ENCODE assay signal across 15 cellular contexts in the genomic region with DNA sequence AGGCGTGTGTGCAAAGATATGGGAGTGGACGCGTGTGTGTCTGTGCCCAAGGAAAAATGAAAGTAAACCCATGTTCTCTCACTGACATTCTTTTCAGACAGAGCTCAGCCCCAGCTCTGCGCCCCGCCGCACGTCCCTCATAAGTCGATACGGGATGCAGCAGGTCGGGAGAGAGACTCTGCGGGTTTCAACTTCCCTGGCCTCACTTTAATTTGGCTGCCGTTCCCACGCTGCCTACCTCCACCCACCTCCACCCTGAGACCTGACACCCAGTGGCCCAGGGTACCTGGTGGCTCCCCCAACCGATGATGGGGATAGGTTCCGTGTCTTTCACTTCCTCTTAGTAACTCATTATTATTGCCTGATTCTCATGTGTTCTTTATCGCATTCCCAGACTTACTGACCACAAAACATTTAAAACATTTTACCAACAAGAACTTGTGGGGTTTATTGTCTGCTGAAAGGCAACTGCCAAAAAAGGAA. TPM values are rescaled to one million over a fixed set of nuclear protein-coding genes. Genes with fewer than 3 reads are reported as not detected.
DNase-seq lines count a peak whose midpoint lies in the region; ATAC-seq and TF ChIP-seq lines count a peak whose summit lies in the region.
"Had no signal": no experiment of that assay in that cellular context is flagged by ENCODE, and none has a peak within 500 bp of the region (broad histone marks: within the 10 kb centered on the region; RNA-seq: fewer than 3 reads in every experiment).

No MANE protein-coding gene starts in this region.

- intact Hi-C loops in Panc1 (cut with micrococcal nuclease; ENCODE audit: unreplicated experiment) = loop anchor here (5.0 kb wide), 1 partner anchor 629 kb away; no protein-coding TSS in a partner anchor
- intact Hi-C loops in CD4-positive, alpha-beta T cell (cut with DNase I, micrococcal nuclease) = no loop called here

- H3K9me3 ChIP-seq in Panc1 (ENCODE audit: control insufficient read depth, insufficient read depth, low read depth, low read length) (no peaks in the 10 kb centered on the region), skeletal muscle tissue (ENCODE audit: control insufficient read depth in 3 of 3, low read length in 3 of 3) (no peaks in the 10 kb centered on the region)
- H3K9me3 ChIP-seq in CD4-positive, alpha-beta T cell (ENCODE audit: control insufficient read depth, low read length) = no peaks in the 10 kb centered on the region
- H3K9me3 ChIP-seq: sigmoid colon had no signal

- ATAC-seq in Panc1 = peak; percentile 52; the same call in 1 of the 2 replicates
- no peak for ATAC-seq in CD4-positive, alpha-beta T cell (ENCODE audit: poor library complexity)
- ATAC-seq: CD8-positive, alpha-beta T cell; natural killer cell treated with Interleukin-12 subunit alpha and Interleukin-12 subunit beta and Interleukin-15 and Interleukin-18, amount 100 ng/mL, for 72 hours had no signal

- H3K27me3 ChIP-seq in Panc1 (ENCODE audit: control insufficient read depth, insufficient read depth, low read length) (no peaks in the 10 kb centered on the region), skeletal muscle tissue (ENCODE audit: control insufficient read depth in 3 of 3, insufficient read depth in 3 of 3, low read length in 3 of 3) (peaks cover 20 to 25% (median 22%) of the 10 kb centered on the region in 3 donors)
- peaks cover 46% of the 10 kb centered on the region for H3K27me3 ChIP-seq in CD4-positive, alpha-beta T cell (ENCODE audit: control insufficient read depth, insufficient read depth, low read length)

- H3K27ac Mint-ChIP-seq in CD4-positive, alpha-beta T cell = no peak overlapping the region
- H3K27ac Mint-ChIP-seq: CD8-positive, alpha-beta T cell; natural killer cell treated with Interleukin-12 subunit alpha and Interleukin-12 subunit beta and Interleukin-15 and Interleukin-18, amount 100 ng/mL, for 72 hours had no signal

- H3K9me3 Mint-ChIP-seq in CD4-positive, alpha-beta T cell = no peaks in the 10 kb centered on the region
- H3K9me3 Mint-ChIP-seq: CD8-positive, alpha-beta T cell; natural killer cell treated with Interleukin-12 subunit alpha and Interleukin-12 subunit beta and Interleukin-15 and Interleukin-18, amount 100 ng/mL, for 72 hours had no signal

- CTCF ChIA-PET in Panc1 (lab: Charles Lee) = no interaction called here
- CTCF ChIA-PET in CD4-positive, alpha-beta T cell (lab: Charles Lee) = no interaction called here

- no peaks in the 10 kb centered on the region for H3K4me1 Mint-ChIP-seq in CD4-positive, alpha-beta T cell (ENCODE audit: low read depth)

- POLR2A ChIA-PET in Panc1 (lab: Charles Lee) = no interaction called here
- POLR2A ChIA-PET in CD4-positive, alpha-beta T cell (lab: Charles Lee) = no interaction called here

- no peaks in the 10 kb centered on the region for H3K36me3 Mint-ChIP-seq in CD4-positive, alpha-beta T cell (ENCODE audit: low read depth)
- H3K36me3 Mint-ChIP-seq: CD8-positive, alpha-beta T cell; natural killer cell treated with Interleukin-12 subunit alpha and Interleukin-12 subunit beta and Interleukin-15 and Interleukin-18, amount 100 ng/mL, for 72 hours had no signal

- H3K9ac ChIP-seq in skeletal muscle tissue (ENCODE audit: low read depth in 1 of 3, low read length in 3 of 3) = no peak overlapping the region

- H3K4me3 ChIP-seq in Panc1 (ENCODE audit: low read depth in 2 of 2, low read length in 2 of 2) (peak overlapping the region; percentile 24 to 48), foreskin fibroblast (ENCODE audit: low read depth in 1 of 2, low read length in 2 of 2) (peak overlapping the region; percentile 52 to 61), skeletal muscle tissue (ENCODE audit: low read length in 3 of 3) (peak overlapping the region in 2 of 3 donors; percentile 31 to 38)
- H3K4me3 ChIP-seq: sigmoid colon had no signal

- peaks cover 80% of the 10 kb centered on the region for H3K27me3 Mint-ChIP-seq in CD4-positive, alpha-beta T cell

- H3K27ac ChIP-seq in Panc1 (ENCODE audit: low read length) = no peak overlapping the region
- no peak overlapping the region for H3K27ac ChIP-seq in skeletal muscle tissue (ENCODE audit: low read depth, low read length)
- no peak overlapping the region for H3K27ac ChIP-seq in CD4-positive, alpha-beta T cell (ENCODE audit: low read depth, low read length)
- H3K27ac ChIP-seq: sigmoid colon had no signal

- no peak overlapping the region for H3K4me3 Mint-ChIP-seq in CD4-positive, alpha-beta T cell
- H3K4me3 Mint-ChIP-seq: CD8-positive, alpha-beta T cell; natural killer cell treated with Interleukin-12 subunit alpha and Interleukin-12 subunit beta and Interleukin-15 and Interleukin-18, amount 100 ng/mL, for 72 hours had no signal

- DNase-seq in ELR (ENCODE audit: low read depth) = peak; percentile 47
- no peak for DNase-seq in Panc1 (ENCODE audit: low read depth, low spot score)
- peak in 1 of 2 donors; percentile 53 for DNase-seq in foreskin fibroblast
- DNase-seq in NCI-H345 (lab: John Stamatoyannopoulos, UW) = no peak
- no peak for DNase-seq in CD4-positive, alpha-beta T cell
- DNase-seq in COLO668 (lab: John Stamatoyannopoulos, UW; ENCODE audit: unreplicated experiment) = no peak
- DNase-seq in midbrain (lab: John Stamatoyannopoulos, UW) = no peak
- DNase-seq: amygdala; CD8-positive, alpha-beta T cell; effector CD4-positive, alpha-beta T cell; MM.1S; sigmoid colon; SW 1271 had no signal

- in situ Hi-C loops in Panc1 (cut with HindIII; ENCODE audit: low pct_unique_long_range_greater_than_20kb, low sequenced_read_pairs) = no loop called here

- H3K4me1 ChIP-seq in Panc1 (ENCODE audit: control insufficient read depth, insufficient read depth, low read length) (no peaks in the 10 kb centered on the region), skeletal muscle tissue (ENCODE audit: control insufficient read depth in 3 of 3, insufficient read depth in 3 of 3, low read length in 3 of 3) (no peaks in the 10 kb centered on the region)
- H3K4me1 ChIP-seq: sigmoid colon had no signal

- no TSS peak for BruUV-seq in Panc1 (replicated peaks; lab: Mats Ljungman, UMichigan)

- no peaks in the 10 kb centered on the region for H3K36me3 ChIP-seq in Panc1 (ENCODE audit: control insufficient read depth, insufficient read depth, low read length)
- H3K36me3 ChIP-seq in skeletal muscle tissue (ENCODE audit: control insufficient read depth in 3 of 3, insufficient read depth in 3 of 3, low read length in 3 of 3) = no peaks in the 10 kb centered on the region
- H3K36me3 ChIP-seq: sigmoid colon had no signal

- TF ChIP-seq CTCF in Panc1 (IDR thresholded peaks at IDR 0.05) (no peak), foreskin fibroblast (IDR thresholded peaks at IDR 0.05; ENCODE audit: low read depth, low read length) (no peak)
- TF ChIP-seq CTCF in CD4-positive, alpha-beta T cell (IDR thresholded peaks at IDR 0.05) = no peak

RNA-seq across cellular contexts. Expression of a gene that starts 19.4 kb away (rescaled TPM):
- total RNA-seq in Panc1 (2021; ENCODE audit: unreplicated experiment) (0.36 TPM), skeletal muscle tissue (under 0.01 TPM)
- not detected for polyA plus RNA-seq in Panc1 (2012; ENCODE audit: insufficient read length)
- under 1 TPM in 1 of 2 experiments, not detected in 1; 0.14 TPM for total RNA-seq in CD4-positive, alpha-beta T cell
- total RNA-seq: CD8-positive, alpha-beta T cell; natural killer cell treated with Interleukin-12 subunit alpha and Interleukin-12 subunit beta and Interleukin-15 and Interleukin-18, amount 100 ng/mL, for 72 hours had no signal
- polyA plus RNA-seq: sigmoid colon had no signal
